Comparison of ENCODE assay signal across 20 cellular contexts in the genomic region with DNA sequence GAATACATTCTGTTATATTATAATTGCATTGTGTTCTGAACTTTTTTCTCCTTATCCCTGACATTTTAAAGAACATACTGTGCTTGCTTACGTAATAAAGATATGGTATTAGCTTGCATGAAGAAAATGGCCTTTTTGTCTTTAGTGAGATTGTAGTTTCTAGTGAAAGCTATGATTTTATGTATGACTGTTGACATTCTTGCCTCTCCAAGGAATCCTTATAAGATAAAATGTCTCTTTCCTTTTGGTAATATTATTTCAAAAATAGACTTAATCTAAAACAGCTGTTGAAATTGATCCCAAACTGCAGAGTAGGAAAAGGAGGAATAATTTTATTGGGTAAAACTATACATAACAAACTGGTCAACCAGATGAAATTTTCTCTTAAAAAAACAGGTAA.
"Had no signal": no experiment of that assay in that cellular context is flagged by ENCODE, and none has a peak within 500 bp of the region (broad histone marks: within the 10 kb centered on the region; RNA-seq: fewer than 3 reads in every experiment).

No MANE protein-coding gene starts in this region.

- H3K36me3 Mint-ChIP-seq: activated CD8-positive, alpha-beta memory T cell treated with anti-CD3 and anti-CD28 coated beads, Interleukin-2, amount 10 ng/mL, durations not matched to agents 7 days and 5 days had no signal

- H3K27ac Mint-ChIP-seq: activated CD4-positive, alpha-beta T cell treated with anti-CD3 and anti-CD28 coated beads for 36 hours; activated CD8-positive, alpha-beta memory T cell treated with anti-CD3 and anti-CD28 coated beads, Interleukin-2, amount 10 ng/mL, durations not matched to agents 7 days and 5 days; activated CD8-positive, alpha-beta T cell treated with anti-CD3 and anti-CD28 coated beads, Interleukin-2, amount 10 ng/mL, durations not matched to agents 7 days and 5 days; activated naive CD4-positive, alpha-beta T cell treated with anti-CD3 and anti-CD28 coated beads, Interleukin-2, amount 50 U/mL, for 72 hours; activated T-helper 2 cell treated with anti-CD3 and anti-CD28 coated beads, Interferon-gamma antibody, Interleukin-2, Interleukin-4, amounts not matched to agents 10 μg/mL and 5 μg/mL and 100 μg/mL, durations not matched to agents 14 hours and 24 hours and 36 hours; naive B cell had no signal

- ATAC-seq: activated CD4-positive, alpha-beta T cell treated with anti-CD3 and anti-CD28 coated beads for 36 hours; activated CD8-positive, alpha-beta memory T cell treated with anti-CD3 and anti-CD28 coated beads, Interleukin-2, amount 10 ng/mL, durations not matched to agents 7 days and 5 days; activated CD8-positive, alpha-beta T cell treated with anti-CD3 and anti-CD28 coated beads, Interleukin-2, amount 10 ng/mL, durations not matched to agents 7 days and 5 days; activated naive CD4-positive, alpha-beta T cell treated with anti-CD3 and anti-CD28 coated beads, Interleukin-2, amount 50 U/mL, for 72 hours; gastroesophageal sphincter; left lobe of liver; psoas muscle had no signal

- DNase-seq: activated CD4-positive, alpha-beta T cell treated with anti-CD3 and anti-CD28 coated beads for 36 hours; activated CD4-positive, CD25-positive, alpha-beta regulatory T cell; activated CD8-positive, alpha-beta memory T cell treated with anti-CD3 and anti-CD28 coated beads, Interleukin-2, amount 10 ng/mL, durations not matched to agents 7 days and 5 days; activated CD8-positive, alpha-beta T cell treated with anti-CD3 and anti-CD28 coated beads, Interleukin-2, amount 10 ng/mL, durations not matched to agents 7 days and 5 days; activated T-cell treated with anti-CD3 and anti-CD28 coated beads, Interleukin-2, amount 50 U/mL, for 48 hours; anterior cingulate cortex; effector CD8-positive, alpha-beta T cell; head of caudate nucleus; naive B cell; psoas muscle; spleen; stimulated activated naive CD4-positive, alpha-beta T cell; T-helper 1 cell; tibial artery had no signal

- H3K36me3 ChIP-seq: gastroesophageal sphincter, spleen, suprapubic skin, tibial artery had no signal

- H3K4me3 Mint-ChIP-seq: activated CD4-positive, alpha-beta T cell treated with anti-CD3 and anti-CD28 coated beads for 36 hours; activated CD8-positive, alpha-beta memory T cell treated with anti-CD3 and anti-CD28 coated beads, Interleukin-2, amount 10 ng/mL, durations not matched to agents 7 days and 5 days; activated CD8-positive, alpha-beta T cell treated with anti-CD3 and anti-CD28 coated beads, Interleukin-2, amount 10 ng/mL, durations not matched to agents 7 days and 5 days; naive B cell had no signal

- H3K27me3 Mint-ChIP-seq: activated CD4-positive, alpha-beta T cell treated with anti-CD3 and anti-CD28 coated beads for 36 hours; activated CD8-positive, alpha-beta memory T cell treated with anti-CD3 and anti-CD28 coated beads, Interleukin-2, amount 10 ng/mL, durations not matched to agents 7 days and 5 days; naive B cell had no signal

- H3K4me1 Mint-ChIP-seq: activated CD4-positive, alpha-beta T cell treated with anti-CD3 and anti-CD28 coated beads for 36 hours; activated CD8-positive, alpha-beta memory T cell treated with anti-CD3 and anti-CD28 coated beads, Interleukin-2, amount 10 ng/mL, durations not matched to agents 7 days and 5 days; naive B cell had no signal

- H3K4me1 ChIP-seq: gastroesophageal sphincter, parathyroid adenoma, psoas muscle, spleen, suprapubic skin, tibial artery had no signal

- H3K9ac ChIP-seq: parathyroid adenoma had no signal

- H3K27ac ChIP-seq: gastroesophageal sphincter, parathyroid adenoma, psoas muscle, spleen, suprapubic skin, tibial artery had no signal

- H3K27me3 ChIP-seq: gastroesophageal sphincter, spleen, suprapubic skin, tibial artery had no signal

- H3K79me2 ChIP-seq: parathyroid adenoma had no signal

- H2AFZ ChIP-seq: parathyroid adenoma had no signal

- H3K9me3 Mint-ChIP-seq: activated T-helper 2 cell treated with anti-CD3 and anti-CD28 coated beads, Interferon-gamma antibody, Interleukin-2, Interleukin-4, amounts not matched to agents 10 μg/mL and 5 μg/mL and 100 μg/mL, durations not matched to agents 14 hours and 24 hours and 36 hours had no signal

- H3K4me3 ChIP-seq: gastroesophageal sphincter, psoas muscle, spleen, suprapubic skin, tibial artery had no signal
